8 cellular contexts compared by ENCODE assay signal in the genomic region with DNA sequence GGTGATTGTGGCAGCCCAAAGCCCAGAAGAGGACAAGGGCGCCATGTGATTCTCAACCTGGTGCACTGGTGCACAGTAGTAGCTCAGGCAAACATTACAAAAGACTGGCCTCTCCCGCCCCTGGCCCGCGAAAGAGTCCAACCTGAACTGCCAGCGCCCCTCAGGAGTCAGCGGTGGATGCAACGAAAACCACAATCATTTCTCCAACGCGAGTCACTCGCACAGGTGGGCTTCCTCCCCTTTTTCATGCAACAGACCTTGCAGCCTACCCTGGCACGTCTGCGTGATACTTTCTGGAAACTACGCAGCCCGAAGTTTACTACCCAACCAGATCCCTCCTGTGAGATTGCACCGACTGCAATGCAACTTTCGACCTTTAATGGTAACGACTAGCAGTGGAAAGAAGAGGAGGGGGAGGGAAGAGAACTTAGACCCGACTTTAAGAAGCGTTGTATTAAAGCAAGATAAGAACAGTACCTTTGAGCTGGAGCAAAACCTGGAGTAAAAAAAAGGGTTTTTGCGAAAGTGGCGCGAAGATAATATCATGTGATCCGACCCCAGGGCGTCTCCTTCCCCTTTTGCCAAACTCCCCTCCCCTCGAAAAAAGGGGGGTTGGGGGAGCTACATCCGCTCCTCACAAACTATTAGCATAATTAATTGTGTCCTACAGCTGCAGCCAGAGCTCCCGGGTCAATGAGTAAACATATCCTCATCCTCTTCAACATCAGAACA.
A peak's percentile ranks its signal among the peaks of the same experiment; 100 is the strongest.
DNase-seq lines count a peak whose midpoint lies in the region; ATAC-seq and TF ChIP-seq lines count a peak whose summit lies in the region.

No MANE protein-coding gene starts in this region.

- TF ChIP-seq CTCF in cardiac muscle cell (IDR thresholded peaks at IDR 0.05; ENCODE audit: low read depth, low read length) (no peak), suprapubic skin (IDR thresholded peaks at IDR 0.05) (no peak)

- peaks cover 4% of the 10 kb centered on the region for H3K27me3 Mint-ChIP-seq in activated T-helper 1 cell treated with anti-CD3 and anti-CD28 coated beads, Interleukin-12 subunit alpha, Interleukin-12 subunit beta, Interleukin-2, Interleukin-4 antibody, amounts not matched to agents 30 ng/mL and 10 ng/mL and 1 ng/mL, durations not matched to agents 14 hours and 24 hours and 36 hours (ENCODE audit: insufficient read depth)

- H3K4me3 ChIP-seq in cardiac muscle cell, result peak overlapping the region; percentile 70
- H3K4me3 ChIP-seq in suprapubic skin, result peak overlapping the region; percentile 53

- no peak for ATAC-seq in left ventricle myocardium superior
- ATAC-seq in sciatic nerve, result no peak

- TF ChIP-seq POLR2A in suprapubic skin (IDR thresholded peaks at IDR 0.05), result no peak

- no peaks in the 10 kb centered on the region for H3K9me3 ChIP-seq in cardiac muscle cell (ENCODE audit: low read depth)
- H3K9me3 ChIP-seq in suprapubic skin, result no peaks in the 10 kb centered on the region

- H3K27me3 ChIP-seq in cardiac muscle cell (no peaks in the 10 kb centered on the region), suprapubic skin (peaks cover 21% of the 10 kb centered on the region)

- intact Hi-C loops in left ventricle myocardium superior (cut with micrococcal nuclease), result no loop called here
- intact Hi-C loops in activated T-helper 1 cell treated with anti-CD3 and anti-CD28 coated beads, Interleukin-12 subunit alpha, Interleukin-12 subunit beta, Interleukin-2, Interleukin-4 antibody, amounts not matched to agents 30 ng/mL and 10 ng/mL and 1 ng/mL, durations not matched to agents 14 hours and 24 hours and 36 hours (cut with micrococcal nuclease), result loop anchor here (5.0 to 10.0 kb wide), 4 partner anchors 79 to 1799 kb away; partner anchors contain the start of genes GPC3 and MMGT1
- intact Hi-C loops in sciatic nerve (cut with DNase I), result no loop called here

- H3K4me1 Mint-ChIP-seq in activated T-helper 1 cell treated with anti-CD3 and anti-CD28 coated beads, Interleukin-12 subunit alpha, Interleukin-12 subunit beta, Interleukin-2, Interleukin-4 antibody, amounts not matched to agents 30 ng/mL and 10 ng/mL and 1 ng/mL, durations not matched to agents 14 hours and 24 hours and 36 hours (ENCODE audit: low read depth), result peaks cover 23% of the 10 kb centered on the region

- H3K4me1 ChIP-seq in cardiac muscle cell (ENCODE audit: low read depth), result peaks cover 42% of the 10 kb centered on the region
- peaks cover 15% of the 10 kb centered on the region for H3K4me1 ChIP-seq in suprapubic skin

- H3K27ac ChIP-seq in cardiac muscle cell (peak overlapping the region; percentile 81), suprapubic skin (no peak overlapping the region)

- no peak for TF ChIP-seq EP300 in suprapubic skin (IDR thresholded peaks at IDR 0.05)

- H3K4me3 Mint-ChIP-seq in activated T-helper 1 cell treated with anti-CD3 and anti-CD28 coated beads, Interleukin-12 subunit alpha, Interleukin-12 subunit beta, Interleukin-2, Interleukin-4 antibody, amounts not matched to agents 30 ng/mL and 10 ng/mL and 1 ng/mL, durations not matched to agents 14 hours and 24 hours and 36 hours, result peak overlapping the region; percentile 96

- peak in 1 of 2 donors; percentile 38 for DNase-seq in cardiac muscle cell (ENCODE audit: low read depth in 1 of 2, low spot score in 1 of 2)
- no peak for DNase-seq in left ventricle myocardium superior
- peak; percentile 1 for DNase-seq in activated T-helper 1 cell treated with anti-CD3 and anti-CD28 coated beads, Interleukin-12 subunit alpha, Interleukin-12 subunit beta, Interleukin-2, Interleukin-4 antibody, amounts not matched to agents 30 ng/mL and 10 ng/mL and 1 ng/mL, durations not matched to agents 14 hours and 24 hours and 36 hours (ENCODE audit: low spot score)
- peak; percentile 38 for DNase-seq in left kidney (ENCODE audit: low read depth, low spot score)
- no peak for DNase-seq in suprapubic skin (ENCODE audit: low spot score in 2 of 2)
- DNase-seq in sciatic nerve (ENCODE audit: low spot score), result no peak
- DNase-seq in glomerular visceral epithelial cell (ENCODE audit: extremely low spot score), result no peak
- DNase-seq in CD1c-positive myeloid dendritic cell (ENCODE audit: extremely low spot score), result no peak

- WGBS in suprapubic skin, result 28% methylated on average over 24 of the region's 27 CpGs

- peaks cover 6% of the 10 kb centered on the region for H3K36me3 ChIP-seq in cardiac muscle cell
- no peaks in the 10 kb centered on the region for H3K36me3 ChIP-seq in suprapubic skin

- peak overlapping the region; percentile 91 for H3K27ac Mint-ChIP-seq in activated T-helper 1 cell treated with anti-CD3 and anti-CD28 coated beads, Interleukin-12 subunit alpha, Interleukin-12 subunit beta, Interleukin-2, Interleukin-4 antibody, amounts not matched to agents 30 ng/mL and 10 ng/mL and 1 ng/mL, durations not matched to agents 14 hours and 24 hours and 36 hours

- peaks cover 25% of the 10 kb centered on the region for H3K36me3 Mint-ChIP-seq in activated T-helper 1 cell treated with anti-CD3 and anti-CD28 coated beads, Interleukin-12 subunit alpha, Interleukin-12 subunit beta, Interleukin-2, Interleukin-4 antibody, amounts not matched to agents 30 ng/mL and 10 ng/mL and 1 ng/mL, durations not matched to agents 14 hours and 24 hours and 36 hours (ENCODE audit: low read depth)

- H3K9me3 Mint-ChIP-seq in activated T-helper 1 cell treated with anti-CD3 and anti-CD28 coated beads, Interleukin-12 subunit alpha, Interleukin-12 subunit beta, Interleukin-2, Interleukin-4 antibody, amounts not matched to agents 30 ng/mL and 10 ng/mL and 1 ng/mL, durations not matched to agents 14 hours and 24 hours and 36 hours, result no peaks in the 10 kb centered on the region

Comparison
In these comparisons a context has a peak if more than half of its experiments do, and no peak if none do; other contexts are left out.
1. DNase-seq: peak in activated T-helper 1 cell treated with anti-CD3 and anti-CD28 coated beads, Interleukin-12 subunit alpha, Interleukin-12 subunit beta, Interleukin-2, Interleukin-4 antibody, amounts not matched to agents 30 ng/mL and 10 ng/mL and 1 ng/mL, durations not matched to agents 14 hours and 24 hours and 36 hours (single experiment) and left kidney (single experiment); none in left ventricle myocardium superior (single experiment), suprapubic skin (0 of 2), sciatic nerve (single experiment), glomerular visceral epithelial cell (single experiment) and CD1c-positive myeloid dendritic cell (single experiment).